Comparison of ENCODE assay signal across 28 cellular contexts in the genomic region with DNA sequence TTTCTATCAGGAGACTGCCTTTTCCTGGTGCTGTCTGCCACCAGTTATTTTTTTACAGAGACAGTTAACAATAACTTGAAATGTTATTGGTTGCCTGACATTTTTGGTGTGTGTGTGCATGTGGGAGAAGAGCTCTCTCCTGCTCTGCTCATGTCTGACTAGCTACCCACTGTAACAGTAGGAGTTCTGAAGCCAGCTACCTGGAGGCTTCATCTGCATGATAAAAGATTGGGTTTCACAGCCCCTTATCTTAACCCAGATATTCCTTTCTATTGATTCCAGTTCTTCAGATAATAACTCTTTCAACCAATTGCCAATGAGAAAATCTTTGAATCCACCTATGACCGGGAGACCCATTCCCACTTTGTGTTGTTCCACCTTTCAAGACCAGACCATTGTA.
"Had no signal": no experiment of that assay in that cellular context is flagged by ENCODE, and none has a peak within 500 bp of the region (broad histone marks: within the 10 kb centered on the region; RNA-seq: fewer than 3 reads in every experiment).

No MANE protein-coding gene starts in this region.

- H3K27ac ChIP-seq: neural progenitor cell, ovary, parathyroid adenoma, psoas muscle, right lobe of liver, sigmoid colon, stomach, thoracic aorta, thyroid gland, tibial nerve, upper lobe of left lung, uterus had no signal

- H3K4me3 ChIP-seq: neural progenitor cell, ovary, psoas muscle, right lobe of liver, sigmoid colon, stomach, thoracic aorta, thyroid gland, tibial nerve, upper lobe of left lung, uterus had no signal

- H3K36me3 Mint-ChIP-seq: naive thymus-derived CD8-positive, alpha-beta T cell; natural killer cell treated with Interleukin-12 subunit alpha and Interleukin-12 subunit beta and Interleukin-15 and Interleukin-18, amount 100 ng/mL, for 72 hours; neural progenitor cell; stimulated activated effector memory CD8-positive, alpha-beta T cell treated with anti-CD3 and anti-CD28 coated beads, Interleukin-12 subunit alpha, Interleukin-12 subunit beta, amount 100 ng/mL, for 72 hours; stimulated activated naive B cell treated with anti-CD40 and anti-IgM and Interleukin-4, amounts not matched to agents 10 μg/mL and 1 μg/mL and 100 μg/mL, for 72 hours had no signal

- H3K27me3 Mint-ChIP-seq: naive thymus-derived CD8-positive, alpha-beta T cell; natural killer cell treated with Interleukin-12 subunit alpha and Interleukin-12 subunit beta and Interleukin-15 and Interleukin-18, amount 100 ng/mL, for 72 hours; progenitor cell of endocrine pancreas; stimulated activated naive B cell treated with anti-CD40 and anti-IgM and Interleukin-4, amounts not matched to agents 10 μg/mL and 1 μg/mL and 100 μg/mL, for 72 hours; stimulated activated naive CD8-positive, alpha-beta T cell treated with anti-CD3 and anti-CD28 coated beads, Interleukin-15, Interleukin-2, amounts not matched to agents 100 ng/mL and 50 ng/mL, for 24 hours had no signal

- H3K4me2 ChIP-seq: neural progenitor cell had no signal

- H3K36me3 ChIP-seq: neural progenitor cell, ovary, right lobe of liver, sigmoid colon, stomach, thoracic aorta, thyroid gland, tibial nerve, upper lobe of left lung, uterus had no signal

- H3K27ac Mint-ChIP-seq: naive thymus-derived CD8-positive, alpha-beta T cell; natural killer cell treated with Interleukin-12 subunit alpha and Interleukin-12 subunit beta and Interleukin-15 and Interleukin-18, amount 100 ng/mL, for 72 hours; neural progenitor cell; progenitor cell of endocrine pancreas; stimulated activated effector memory CD8-positive, alpha-beta T cell treated with anti-CD3 and anti-CD28 coated beads, Interleukin-12 subunit alpha, Interleukin-12 subunit beta, amount 100 ng/mL, for 72 hours; stimulated activated naive B cell treated with anti-CD40 and anti-IgM and Interleukin-4, amounts not matched to agents 10 μg/mL and 1 μg/mL and 100 μg/mL, for 72 hours; stimulated activated naive CD8-positive, alpha-beta T cell treated with anti-CD3 and anti-CD28 coated beads, Interleukin-15, Interleukin-2, amounts not matched to agents 100 ng/mL and 50 ng/mL, for 24 hours had no signal

- H3K4me3 Mint-ChIP-seq: naive thymus-derived CD8-positive, alpha-beta T cell; natural killer cell treated with Interleukin-12 subunit alpha and Interleukin-12 subunit beta and Interleukin-15 and Interleukin-18, amount 100 ng/mL, for 72 hours; neural progenitor cell; stimulated activated effector memory CD8-positive, alpha-beta T cell treated with anti-CD3 and anti-CD28 coated beads, Interleukin-12 subunit alpha, Interleukin-12 subunit beta, amount 100 ng/mL, for 72 hours; stimulated activated naive B cell treated with anti-CD40 and anti-IgM and Interleukin-4, amounts not matched to agents 10 μg/mL and 1 μg/mL and 100 μg/mL, for 72 hours; stimulated activated naive CD8-positive, alpha-beta T cell treated with anti-CD3 and anti-CD28 coated beads, Interleukin-15, Interleukin-2, amounts not matched to agents 100 ng/mL and 50 ng/mL, for 24 hours had no signal

- H3K9me3 ChIP-seq: ovary, psoas muscle, right lobe of liver, sigmoid colon, stomach, thoracic aorta, thyroid gland, tibial nerve, upper lobe of left lung, uterus had no signal

- ATAC-seq: natural killer cell treated with Interleukin-12 subunit alpha and Interleukin-12 subunit beta and Interleukin-15 and Interleukin-18, amount 100 ng/mL, for 72 hours; right cardiac atrium; right lobe of liver; stimulated activated effector memory CD8-positive, alpha-beta T cell treated with anti-CD3 and anti-CD28 coated beads, Interleukin-12 subunit alpha, Interleukin-12 subunit beta, amount 100 ng/mL, for 72 hours; stimulated activated naive B cell treated with anti-CD40 and anti-IgM and Interleukin-4, amounts not matched to agents 10 μg/mL and 1 μg/mL and 100 μg/mL, for 72 hours had no signal

- DNase-seq: naive thymus-derived CD8-positive, alpha-beta T cell; occipital lobe; ovary; posterior cingulate gyrus; psoas muscle; right cardiac atrium; right lobe of liver; sigmoid colon; small intestine; stimulated activated CD4-positive, alpha-beta T cell treated with anti-CD3 and anti-CD28 coated beads, Interleukin-15, amount 100 ng/mL, for 24 hours; stimulated activated CD4-positive, alpha-beta T cell treated with anti-CD3 and anti-CD28 coated beads, Interleukin-2, amount 100 ng/mL, for 24 hours; stimulated activated CD4-positive, alpha-beta T cell treated with anti-CD3 and anti-CD28 coated beads, Interleukin-2, amount 100 ng/mL, for 48 hours; stimulated activated CD4-positive, alpha-beta T cell treated with anti-CD3 and anti-CD28 coated beads, Interleukin-4, amount 100 ng/mL, for 24 hours; stimulated activated naive B cell treated with anti-CD40 and anti-IgM and Interleukin-4, amounts not matched to agents 10 μg/mL and 1 μg/mL and 100 μg/mL, for 72 hours; stimulated activated naive CD4-positive, alpha-beta T cell treated with Interleukin-2 at 50 U/mL for 16 hours; stomach; thyroid gland; trophoblast cell; upper lobe of left lung; uterus had no signal

- H3K79me2 ChIP-seq: parathyroid adenoma had no signal

- H2AFZ ChIP-seq: parathyroid adenoma had no signal

- H3K27me3 ChIP-seq: neural progenitor cell, ovary, right lobe of liver, sigmoid colon, stomach, thyroid gland, tibial nerve, upper lobe of left lung, uterus had no signal

- H3K4me1 Mint-ChIP-seq: naive thymus-derived CD8-positive, alpha-beta T cell; stimulated activated effector memory CD8-positive, alpha-beta T cell treated with anti-CD3 and anti-CD28 coated beads, Interleukin-12 subunit alpha, Interleukin-12 subunit beta, amount 100 ng/mL, for 72 hours; stimulated activated naive B cell treated with anti-CD40 and anti-IgM and Interleukin-4, amounts not matched to agents 10 μg/mL and 1 μg/mL and 100 μg/mL, for 72 hours had no signal

- H3K9me3 Mint-ChIP-seq: naive thymus-derived CD8-positive, alpha-beta T cell; neural progenitor cell; stimulated activated effector memory CD8-positive, alpha-beta T cell treated with anti-CD3 and anti-CD28 coated beads, Interleukin-12 subunit alpha, Interleukin-12 subunit beta, amount 100 ng/mL, for 72 hours; stimulated activated naive B cell treated with anti-CD40 and anti-IgM and Interleukin-4, amounts not matched to agents 10 μg/mL and 1 μg/mL and 100 μg/mL, for 72 hours had no signal

- H3K4me1 ChIP-seq: parathyroid adenoma, right lobe of liver, tibial nerve, upper lobe of left lung, uterus had no signal
